Comparison of ENCODE assay signal across 11 cellular contexts in the genomic region with DNA sequence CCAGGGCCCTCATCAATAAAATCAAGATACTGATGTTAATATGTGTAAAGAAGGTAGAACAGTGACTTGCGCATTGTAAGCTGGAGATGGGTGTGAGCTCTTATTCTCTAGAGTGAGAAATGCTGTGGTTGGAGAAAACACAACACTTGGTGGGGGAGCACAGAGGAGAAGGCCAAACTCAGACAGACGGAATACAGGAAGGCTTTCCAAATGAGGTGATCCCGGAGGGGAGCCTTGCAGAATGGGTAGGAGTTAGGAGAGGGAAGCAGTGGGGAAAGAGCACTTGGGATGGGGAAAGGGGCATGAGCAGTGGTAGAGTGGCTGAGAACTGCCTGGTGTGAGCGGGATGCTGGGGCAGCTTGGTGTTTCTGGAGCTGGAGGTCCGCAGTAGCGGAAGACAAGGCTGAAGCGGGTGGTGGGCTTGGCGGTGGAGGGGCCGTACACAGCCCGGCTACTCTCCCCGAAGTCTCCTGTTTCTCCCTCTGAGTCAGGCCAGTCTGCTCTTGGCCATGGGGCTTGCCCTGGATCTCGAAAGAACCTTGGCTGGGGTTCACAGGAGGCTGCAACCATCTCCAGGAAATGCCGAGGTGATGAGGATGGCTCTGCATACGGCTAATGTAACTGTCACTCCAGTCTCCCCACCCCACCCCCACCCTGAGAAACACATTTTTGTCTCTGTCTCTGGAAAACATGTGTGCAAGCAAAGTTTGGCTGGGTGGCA. TPM values are rescaled to one million over a fixed set of nuclear protein-coding genes. Genes with fewer than 3 reads are reported as not detected.
A peak's percentile ranks its signal among the peaks of the same experiment; 100 is the strongest.
DNase-seq lines count a peak whose midpoint lies in the region; ATAC-seq and TF ChIP-seq lines count a peak whose summit lies in the region.
"Had no signal": no experiment of that assay in that cellular context is flagged by ENCODE, and none has a peak within 500 bp of the region (broad histone marks: within the 10 kb centered on the region; RNA-seq: fewer than 3 reads in every experiment).

No MANE protein-coding gene starts in this region.

- H3K4me1 Mint-ChIP-seq in osteocyte (ENCODE audit: unreplicated experiment) = peaks cover 20% of the 10 kb centered on the region
- H3K4me1 Mint-ChIP-seq: activated naive CD4-positive, alpha-beta T cell treated with anti-CD3 and anti-CD28 coated beads, Interleukin-2, amount 50 U/mL, for 24 hours had no signal

- peak; percentile 90 for DNase-seq in AG20443 (ENCODE audit: low spot score)
- peak; percentile 84 for DNase-seq in RPMI7951 (ENCODE audit: low read depth)
- peak; percentile 93 for DNase-seq in fibroblast of the aortic adventitia (ENCODE audit: low read depth)
- DNase-seq in osteocyte (ENCODE audit: extremely low spot score, unreplicated experiment) = no peak
- no peak for DNase-seq in NOMO-1 treated with DMSO at 0.1 percent for 48 hours (lab: John Stamatoyannopoulos, UW; ENCODE audit: unreplicated experiment)
- DNase-seq in T-helper 1 cell = no peak
- DNase-seq: NCI-H526 treated with DMSO at 0.1 percent for 48 hours had no signal

- H3K36me3 Mint-ChIP-seq in osteocyte (ENCODE audit: unreplicated experiment) = no peaks in the 10 kb centered on the region
- H3K36me3 Mint-ChIP-seq: activated naive CD4-positive, alpha-beta T cell treated with anti-CD3 and anti-CD28 coated beads, Interleukin-2, amount 50 U/mL, for 24 hours had no signal

- peak overlapping the region; percentile 70 for H3K27ac Mint-ChIP-seq in osteocyte (ENCODE audit: unreplicated experiment)
- H3K27ac Mint-ChIP-seq: activated naive CD4-positive, alpha-beta T cell treated with anti-CD3 and anti-CD28 coated beads, Interleukin-2, amount 50 U/mL, for 24 hours had no signal

- no peak overlapping the region for H3K4me3 ChIP-seq in fibroblast of the aortic adventitia (ENCODE audit: low read depth, low read length)

- no peaks in the 10 kb centered on the region for H3K27me3 Mint-ChIP-seq in osteocyte (ENCODE audit: unreplicated experiment)
- H3K27me3 Mint-ChIP-seq: activated naive CD4-positive, alpha-beta T cell treated with anti-CD3 and anti-CD28 coated beads, Interleukin-2, amount 50 U/mL, for 24 hours had no signal

- TF ChIP-seq CTCF in fibroblast of the aortic adventitia (IDR thresholded peaks at IDR 0.05; ENCODE audit: insufficient read depth, low read length) (no peak), osteocyte (IDR thresholded peaks at IDR 0.05) (no peak)

- peaks cover 3% of the 10 kb centered on the region for H3K9me3 Mint-ChIP-seq in osteocyte (ENCODE audit: unreplicated experiment)
- H3K9me3 Mint-ChIP-seq: activated naive CD4-positive, alpha-beta T cell treated with anti-CD3 and anti-CD28 coated beads, Interleukin-2, amount 50 U/mL, for 24 hours had no signal

- no peak for ATAC-seq in GM21381 (IDR thresholded peaks at IDR 0.05; ENCODE audit: unreplicated experiment)
- ATAC-seq in HG02870 (IDR thresholded peaks at IDR 0.05; ENCODE audit: unreplicated experiment) = no peak

- no peak overlapping the region for H3K4me3 Mint-ChIP-seq in osteocyte (ENCODE audit: unreplicated experiment)
- H3K4me3 Mint-ChIP-seq: activated naive CD4-positive, alpha-beta T cell treated with anti-CD3 and anti-CD28 coated beads, Interleukin-2, amount 50 U/mL, for 24 hours had no signal

RNA-seq across cellular contexts. Expression of gene PLAC1, which starts 11.3 kb away (rescaled TPM):
- total RNA-seq in RPMI7951 (2014; rRNA removed; shearing (Covaris generic)) = 0.12 and 0.59 TPM in 2 replicates
- total RNA-seq in fibroblast of the aortic adventitia (ENCODE audit: low replicate concordance) (0.09 TPM in 1 of 2 replicates, not detected in the other), osteocyte (not detected in 2 replicates)
- total RNA-seq: esophagus mucosa had no signal

Comparison
In these comparisons a context has a peak if more than half of its experiments do, and no peak if none do; other contexts are left out.
1. DNase-seq: peak in AG20443 (single experiment), RPMI7951 (single experiment) and fibroblast of the aortic adventitia (single experiment); none in osteocyte (single experiment), NOMO-1 treated with DMSO at 0.1 percent for 48 hours (single experiment) and T-helper 1 cell (0 of 5).